Comparison of ENCODE assay signal across 8 cellular contexts in genomic region chr6:73515204-73516101, GRCh38. TPM values are rescaled to one million over a fixed set of nuclear protein-coding genes. Genes with fewer than 3 reads are reported as not detected.
DNase-seq lines count a peak whose midpoint lies in the region; ATAC-seq and TF ChIP-seq lines count a peak whose summit lies in the region.

No MANE protein-coding gene starts in this region.

- peaks cover 37% of the 10 kb centered on the region for H3K36me3 ChIP-seq in neutrophil

- ATAC-seq in GM18868 (IDR thresholded peaks at IDR 0.05; ENCODE audit: unreplicated experiment) = peak; percentile 40
- peak; percentile 37 for ATAC-seq in HG03097 (IDR thresholded peaks at IDR 0.05; ENCODE audit: low FRiP score, unreplicated experiment)

- no peak overlapping the region for H3K4me3 ChIP-seq in fibroblast of pulmonary artery (replicated peaks; ENCODE audit: low read depth, low read length)
- no peak overlapping the region for H3K4me3 ChIP-seq in neutrophil (ENCODE audit: low read depth in 1 of 2, low read length in 1 of 2)

- peaks cover 71% of the 10 kb centered on the region for H3K36me3 Mint-ChIP-seq in activated T-cell treated with anti-CD3 and anti-CD28 coated beads, Interleukin-2, amount 50 U/mL, for 24 hours (ENCODE audit: low read depth)

- H3K27me3 ChIP-seq in neutrophil = no peaks in the 10 kb centered on the region

- H3K27ac Mint-ChIP-seq in activated T-cell treated with anti-CD3 and anti-CD28 coated beads, Interleukin-2, amount 50 U/mL, for 24 hours = peak overlapping the region; percentile 99

- no peaks in the 10 kb centered on the region for H3K27me3 Mint-ChIP-seq in activated T-cell treated with anti-CD3 and anti-CD28 coated beads, Interleukin-2, amount 50 U/mL, for 24 hours

- H3K27ac ChIP-seq in neutrophil = peak overlapping the region; percentile 48

- peaks cover 38% of the 10 kb centered on the region for H3K4me1 Mint-ChIP-seq in activated T-cell treated with anti-CD3 and anti-CD28 coated beads, Interleukin-2, amount 50 U/mL, for 24 hours (ENCODE audit: low read depth)

- H3K4me3 Mint-ChIP-seq in activated T-cell treated with anti-CD3 and anti-CD28 coated beads, Interleukin-2, amount 50 U/mL, for 24 hours = peak overlapping the region; percentile 95

- no peaks in the 10 kb centered on the region for H3K9me3 ChIP-seq in neutrophil

- H3K4me1 ChIP-seq in neutrophil (ENCODE audit: control insufficient read depth in 1 of 2, insufficient read depth in 1 of 2, low read depth in 1 of 2, low read length in 1 of 2) = peaks cover 28 to 35% of the 10 kb centered on the region in 2 experiments

- peak; percentile 57 for TF ChIP-seq CTCF in fibroblast of pulmonary artery (IDR thresholded peaks at IDR 0.05; ENCODE audit: low read length, missing control alignments)
- peak; percentile 76 for TF ChIP-seq CTCF in neutrophil (IDR thresholded peaks at IDR 0.05)

- DNase-seq in COLO668 (lab: John Stamatoyannopoulos, UW; ENCODE audit: unreplicated experiment) = peak; percentile 9
- DNase-seq in NCI-H526 treated with DMSO at 0.1 percent for 48 hours (lab: John Stamatoyannopoulos, UW) = peak; percentile 24
- DNase-seq in activated T-cell treated with anti-CD3 and anti-CD28 coated beads, Interleukin-2, amount 50 U/mL, for 24 hours = peak; percentile 58
- DNase-seq in fibroblast of pulmonary artery (ENCODE audit: low read depth) = peak; percentile 92
- DNase-seq in mesenteric fat pad (ENCODE audit: low spot score) = no peak

- H3K9me3 Mint-ChIP-seq in activated T-cell treated with anti-CD3 and anti-CD28 coated beads, Interleukin-2, amount 50 U/mL, for 24 hours = no peaks in the 10 kb centered on the region

RNA-seq across cellular contexts. Expression of gene EEF1A1, which starts 5.4 kb away (rescaled TPM):
- 8,244 TPM for total RNA-seq in mesenteric fat pad

RNA-seq across cellular contexts. Expression of gene MTO1, which starts 53.9 kb away (rescaled TPM):
- total RNA-seq in mesenteric fat pad = 20.3 TPM
